Comparison of ENCODE assay signal across 25 cellular contexts in genomic region chr7:55514546-55515265, GRCh38. TPM values are rescaled to one million over a fixed set of nuclear protein-coding genes. Genes with fewer than 3 reads are reported as not detected.
DNase-seq lines count a peak whose midpoint lies in the region; ATAC-seq, FAIRE-seq and TF ChIP-seq lines count a peak whose summit lies in the region.
"Had no signal": no experiment of that assay in that cellular context is flagged by ENCODE, and none has a peak within 500 bp of the region (broad histone marks: within the 10 kb centered on the region; RNA-seq: fewer than 3 reads in every experiment).

No MANE protein-coding gene starts in this region.

- H3K9me3 ChIP-seq in HCT116 (ENCODE audit: control insufficient read depth in 1 of 2, insufficient read depth in 1 of 2, low read depth in 1 of 2, low read length in 2 of 2) (no peaks in the 10 kb centered on the region), trophoblast cell (ENCODE audit: insufficient read depth, low read depth, low read length) (no peaks in the 10 kb centered on the region)
- H3K9me3 ChIP-seq: MG63, sigmoid colon, thoracic aorta had no signal

- no peak overlapping the region for H4K12ac ChIP-seq in trophoblast cell (ENCODE audit: low read depth, low read length)

- no peaks in the 10 kb centered on the region for H3K4me1 ChIP-seq in HCT116 (ENCODE audit: control insufficient read depth in 1 of 2, insufficient read depth in 2 of 2, low read length in 2 of 2)
- peaks cover 2 to 4% of the 10 kb centered on the region in 2 experiments for H3K4me1 ChIP-seq in trophoblast cell (ENCODE audit: control insufficient read depth in 1 of 2, insufficient read depth in 2 of 2, low read length in 2 of 2)
- H3K4me1 ChIP-seq: parathyroid adenoma had no signal

- POLR2A ChIA-PET in HCT116 (lab: Charles Lee) = no interaction called here
- POLR2A ChIA-PET in naive thymus-derived CD8-positive, alpha-beta T cell (lab: Charles Lee) = interaction anchor here (0.6 kb wide), 1 partner anchor 19 kb away, joined by 3 read pairs; no protein-coding TSS in a partner anchor

- H2BK12ac ChIP-seq in trophoblast cell (ENCODE audit: low read length) = no peak overlapping the region

- H3K4me1 Mint-ChIP-seq in naive thymus-derived CD8-positive, alpha-beta T cell = peaks cover 9 to 40% (median 31%) of the 10 kb centered on the region in 4 donors

- H3K9me3 Mint-ChIP-seq in naive thymus-derived CD8-positive, alpha-beta T cell = no peaks in the 10 kb centered on the region
- H3K9me3 Mint-ChIP-seq: activated CD4-positive, alpha-beta memory T cell treated with anti-CD3 and anti-CD28 coated beads for 36 hours; CD4-positive, alpha-beta T cell; natural killer cell treated with Interleukin-12 subunit alpha and Interleukin-12 subunit beta and Interleukin-15 and Interleukin-18, amount 100 ng/mL, for 72 hours; stimulated activated effector memory CD8-positive, alpha-beta T cell treated with anti-CD3 and anti-CD28 coated beads, Interleukin-12 subunit alpha, Interleukin-12 subunit beta, amount 100 ng/mL, for 72 hours had no signal

- no peak for TF ChIP-seq RAD21 in HCT116 (IDR thresholded peaks at IDR 0.05; ENCODE audit: low read depth)

- no TSS peak for BruUV-seq in HCT116 (replicated peaks; lab: Mats Ljungman, UMichigan)

- no peak overlapping the region for H2BK120ac ChIP-seq in trophoblast cell (ENCODE audit: insufficient read depth, low read length, poor library complexity)

- CTCF ChIA-PET in HCT116 (lab: Charles Lee) = no interaction called here

- no peaks in the 10 kb centered on the region for H3K79me1 ChIP-seq in trophoblast cell (ENCODE audit: low read length)

- no peak overlapping the region for H3K14ac ChIP-seq in trophoblast cell (ENCODE audit: low read length)

- peak; percentile 40 for FAIRE-seq in bronchial epithelial cell (lab: Jason Lieb, UNC)

- H2AK5ac ChIP-seq in trophoblast cell (ENCODE audit: low read length) = no peak overlapping the region

- peaks cover 0 to 71% (median 17%) of the 10 kb centered on the region in 3 donors for H3K36me3 Mint-ChIP-seq in naive thymus-derived CD8-positive, alpha-beta T cell

- no peak overlapping the region for H3K18ac ChIP-seq in trophoblast cell (ENCODE audit: low read length)

- H2BK5ac ChIP-seq in trophoblast cell (ENCODE audit: low read depth, low read length, poor library complexity) = no peak overlapping the region

- H3K27me3 Mint-ChIP-seq in naive thymus-derived CD8-positive, alpha-beta T cell = no peaks in the 10 kb centered on the region
- H3K27me3 Mint-ChIP-seq: activated CD4-positive, alpha-beta memory T cell treated with anti-CD3 and anti-CD28 coated beads for 36 hours; CD4-positive, alpha-beta T cell; natural killer cell treated with Interleukin-12 subunit alpha and Interleukin-12 subunit beta and Interleukin-15 and Interleukin-18, amount 100 ng/mL, for 72 hours had no signal

- no peak overlapping the region for H3K4ac ChIP-seq in trophoblast cell (ENCODE audit: low read depth, low read length)

- H3K36me3 ChIP-seq in HCT116 (ENCODE audit: control insufficient read depth in 1 of 2, insufficient read depth in 2 of 2, low read length in 2 of 2) (peaks cover 2 to 3% of the 10 kb centered on the region in 2 experiments; a peak in 1 of 4 replicates), bronchial epithelial cell (ENCODE audit: control insufficient read depth, insufficient read depth, low read length) (peaks cover 11% of the 10 kb centered on the region), trophoblast cell (ENCODE audit: control insufficient read depth in 1 of 2, insufficient read depth in 2 of 2, low read length in 2 of 2) (peaks cover 3 to 11% of the 10 kb centered on the region in 2 experiments)

- RAD21 ChIA-PET in HCT116 (lab: Charles Lee; ENCODE audit: low non-redundant PET in 1 of 2, low total read pairs in 2 of 2, uncharacterized antibody in 2 of 2, unreplicated experiment in 2 of 2) = no interaction called here

- no peak overlapping the region for H3K9ac ChIP-seq in HCT116 (ENCODE audit: low read length)
- no peak overlapping the region for H3K9ac ChIP-seq in trophoblast cell (ENCODE audit: low read length)
- H3K9ac ChIP-seq: parathyroid adenoma had no signal

- H3K27me3 ChIP-seq in HCT116 (ENCODE audit: insufficient read depth, low read length) = no peaks in the 10 kb centered on the region
- no peaks in the 10 kb centered on the region for H3K27me3 ChIP-seq in bronchial epithelial cell (ENCODE audit: control insufficient read depth, insufficient read depth, low read length)
- no peaks in the 10 kb centered on the region for H3K27me3 ChIP-seq in trophoblast cell (ENCODE audit: insufficient read depth, low read length)
- H3K27me3 ChIP-seq: MG63, sigmoid colon had no signal

- H3K4me3 ChIP-seq in GM12864 (ENCODE audit: low read depth, low read length) = peak overlapping the region; percentile 70
- H3K4me3 ChIP-seq in HCT116 (replicated peaks in 1 of 2; ENCODE audit: low read depth in 1 of 2, low read length in 2 of 2) = no peak overlapping the region
- no peak overlapping the region for H3K4me3 ChIP-seq in bronchial epithelial cell (ENCODE audit: low read depth, low read length)
- no peak overlapping the region for H3K4me3 ChIP-seq in trophoblast cell (ENCODE audit: low read depth, low read length)
- H3K4me3 ChIP-seq: MG63, sigmoid colon, thoracic aorta had no signal

- intact Hi-C loops in HCT116 (cut with micrococcal nuclease) = no loop called here

- H3K23ac ChIP-seq in trophoblast cell (ENCODE audit: low read length) = no peak overlapping the region

- TF ChIP-seq POLR2A in HCT116 (IDR thresholded peaks at IDR 0.05; ENCODE audit: borderline replicate concordance, extremely low read depth, insufficient read depth, insufficient read length) = no peak

- no peaks in the 10 kb centered on the region for H3K79me2 ChIP-seq in HCT116 (ENCODE audit: insufficient read depth, low read length)
- no peaks in the 10 kb centered on the region for H3K79me2 ChIP-seq in trophoblast cell (ENCODE audit: control insufficient read depth, insufficient read depth, low read length, poor library complexity)
- H3K79me2 ChIP-seq: parathyroid adenoma had no signal

- peak; percentile 32 for TF ChIP-seq CTCF in GM12864 (IDR thresholded peaks at IDR 0.05; ENCODE audit: low read depth, low read length, missing control alignments)
- no peak for TF ChIP-seq CTCF in HCT116 (IDR thresholded peaks at IDR 0.05 in 2 of 3, conservative IDR thresholded peaks at IDR 0.05 in 1 of 3; ENCODE audit: borderline replicate concordance in 1 of 3, insufficient read depth in 1 of 3, low read depth in 2 of 3, low read length in 2 of 3)
- no peak for TF ChIP-seq CTCF in bronchial epithelial cell (IDR thresholded peaks at IDR 0.05; ENCODE audit: insufficient read depth, low read length, severe bottlenecking)

- no peak overlapping the region for H4K91ac ChIP-seq in trophoblast cell (ENCODE audit: low read depth, low read length)

- no peak overlapping the region for H2AFZ ChIP-seq in HCT116 (ENCODE audit: low read depth, low read length, poor library complexity, severe bottlenecking)
- no peak overlapping the region for H2AFZ ChIP-seq in trophoblast cell (ENCODE audit: insufficient read depth, low read length, poor library complexity)
- H2AFZ ChIP-seq: parathyroid adenoma had no signal

- DNase-seq in GM12864 (ENCODE audit: low read depth) = no peak
- DNase-seq in HCT116 (ENCODE audit: low read depth, low spot score) = no peak
- no peak for DNase-seq in bronchial epithelial cell (ENCODE audit: low read depth)
- DNase-seq in naive thymus-derived CD8-positive, alpha-beta T cell = no peak
- no peak for DNase-seq in trophoblast cell
- DNase-seq: activated CD4-positive, alpha-beta memory T cell treated with anti-CD3 and anti-CD28 coated beads for 36 hours; activated naive CD4-positive, alpha-beta T cell; amygdala; CD4-positive, alpha-beta T cell; central memory CD4-positive, alpha-beta T cell; kidney glomerular epithelial cell; MG63; NCI-H146; NCI-H2171 treated with DMSO at 0.1 percent for 48 hours; NCI-H69; Right ventricle myocardium superior; sigmoid colon had no signal

- peak overlapping the region in 6 of 10 donors; percentile 25 to 80 (median 70) for H3K27ac Mint-ChIP-seq in naive thymus-derived CD8-positive, alpha-beta T cell
- H3K27ac Mint-ChIP-seq: activated CD4-positive, alpha-beta memory T cell treated with anti-CD3 and anti-CD28 coated beads for 36 hours had no signal

- H3K4me2 ChIP-seq in HCT116 (ENCODE audit: low read length) = no peak overlapping the region
- no peak overlapping the region for H3K4me2 ChIP-seq in trophoblast cell (ENCODE audit: low read length)

- ATAC-seq in HCT116 (peak; percentile 42; the same call in 1 of the 2 replicates), GM21367 (IDR thresholded peaks at IDR 0.05; ENCODE audit: unreplicated experiment) (no peak), GM18502 (IDR thresholded peaks at IDR 0.05; ENCODE audit: poor library complexity, unreplicated experiment) (no peak), HG02970 (IDR thresholded peaks at IDR 0.05; ENCODE audit: low FRiP score, unreplicated experiment) (no peak)
- no peak for ATAC-seq in naive thymus-derived CD8-positive, alpha-beta T cell
- ATAC-seq: stimulated activated effector memory CD8-positive, alpha-beta T cell treated with anti-CD3 and anti-CD28 coated beads, Interleukin-12 subunit alpha, Interleukin-12 subunit beta, amount 100 ng/mL, for 72 hours had no signal

- no peaks in the 10 kb centered on the region for H3K9me2 ChIP-seq in HCT116 (ENCODE audit: insufficient read depth)

- no peak overlapping the region for H3K27ac ChIP-seq in HCT116 (ENCODE audit: low read depth, low read length)
- H3K27ac ChIP-seq in trophoblast cell (ENCODE audit: low read depth, low read length) = no peak overlapping the region
- H3K27ac ChIP-seq: HL-60, parathyroid adenoma, thoracic aorta had no signal

- no peak overlapping the region for H3K4me3 Mint-ChIP-seq in naive thymus-derived CD8-positive, alpha-beta T cell
- H3K4me3 Mint-ChIP-seq: activated CD4-positive, alpha-beta memory T cell treated with anti-CD3 and anti-CD28 coated beads for 36 hours; CD4-positive, alpha-beta T cell; natural killer cell treated with Interleukin-12 subunit alpha and Interleukin-12 subunit beta and Interleukin-15 and Interleukin-18, amount 100 ng/mL, for 72 hours had no signal

- WGBS in trophoblast cell (ENCODE audit: extremely low coverage, insufficient coverage, insufficient read length) = no CpG with 5 or more reads among the region's 6 CpGs

- H4K8ac ChIP-seq in trophoblast cell (ENCODE audit: low read depth, low read length) = no peak overlapping the region

- no peaks in the 10 kb centered on the region for H4K20me1 ChIP-seq in HCT116 (ENCODE audit: insufficient read depth)

TF ChIP-seq in HCT116, 20 proteins besides CTCF, POLR2A, EP300 and RAD21 (continues in another document):
- no peak for TF ChIP-seq EZH2phosphoT487 (IDR thresholded peaks at IDR 0.05; ENCODE audit: borderline replicate concordance)
- TF ChIP-seq ATF3 (IDR thresholded peaks at IDR 0.05) = no peak

RNA-seq across cellular contexts. Expression of gene VOPP1, which starts 57.6 kb away (rescaled TPM):
- total RNA-seq in HCT116 (2021; ENCODE audit: unreplicated experiment) (30.3 TPM), bronchial epithelial cell (41.6 and 97.9 TPM in 2 replicates)
- polyA plus RNA-seq in HCT116 (2012) = 16.6 and 21.3 TPM in 2 replicates
- total RNA-seq in naive thymus-derived CD8-positive, alpha-beta T cell = 10 to 100 TPM; 47.0 to 48.9 TPM
- 10 to 100 TPM; 19.5 to 31.5 (median 20.9) TPM for polyA plus RNA-seq in naive thymus-derived CD8-positive, alpha-beta T cell
- 17.6 and 18.5 TPM in 2 replicates for polyA plus RNA-seq in trophoblast cell (2013)
